In genomic region chr13:46051958-46052313, GRCh38 we compare ENCODE assay signal across 9 cellular contexts. TPM values are rescaled to one million over a fixed set of nuclear protein-coding genes. Genes with fewer than 3 reads are reported as not detected.
DNase-seq lines count a peak whose midpoint lies in the region; ATAC-seq and TF ChIP-seq lines count a peak whose summit lies in the region.
"Had no signal": no experiment of that assay in that cellular context is flagged by ENCODE, and none has a peak within 500 bp of the region (broad histone marks: within the 10 kb centered on the region; RNA-seq: fewer than 3 reads in every experiment).

No MANE protein-coding gene starts in this region.

- no peaks in the 10 kb centered on the region for H4K20me1 ChIP-seq in GM23248 (ENCODE audit: insufficient read depth)

- H2AFZ ChIP-seq in ACC112 (ENCODE audit: low read length, unreplicated experiment) (peak overlapping the region; percentile 40), GM23248 (peak overlapping the region; percentile 100)

- peak overlapping the region; percentile 84 for H3K4me3 ChIP-seq in ACC112 (ENCODE audit: low read depth, low read length)
- H3K4me3 ChIP-seq in GM23248 = peak overlapping the region; percentile 98
- peak overlapping the region; percentile 69 for H3K4me3 ChIP-seq in right cardiac atrium (ENCODE audit: low read length)
- H3K4me3 ChIP-seq in spleen = peak overlapping the region; percentile 50 to 74 (median 66)

- peaks cover 15% of the 10 kb centered on the region for H3K27me3 Mint-ChIP-seq in activated CD4-positive, alpha-beta memory T cell treated with anti-CD3 and anti-CD28 coated beads, Interleukin-2, amount 10 ng/mL, durations not matched to agents 7 days and 5 days

- WGBS in GM23248 (ENCODE audit: low coverage in 1 of 2, low lambda C conversion rate in 2 of 2, missing lambda C conversion rate in 2 of 2), 2 experiments = 1 to 2% methylated on average over 7 of the region's 7 CpGs
- under 1% methylated on average over 7 of the region's 7 CpGs for WGBS in right cardiac atrium
- WGBS in spleen, 5 donors = 0 to 2% (median 0%) methylated on average over 7 of the region's 7 CpGs

- in situ Hi-C loops in GM23248 (cut with MboI) = no loop called here

- peaks cover 11% of the 10 kb centered on the region for H3F3A ChIP-seq in GM23248 (ENCODE audit: insufficient read depth)

- intact Hi-C loops in right cardiac atrium (cut with DNase I) (no loop called here), spleen (cut with DNase I; ENCODE audit: low total_unique reads) (no loop called here)

- peak overlapping the region; percentile 92 for H3K4me3 Mint-ChIP-seq in activated CD4-positive, alpha-beta memory T cell treated with anti-CD3 and anti-CD28 coated beads, Interleukin-2, amount 10 ng/mL, durations not matched to agents 7 days and 5 days

- H3K4me1 ChIP-seq in ACC112 (ENCODE audit: control insufficient read depth, insufficient read depth, low read length, unreplicated experiment) (peaks cover 7% of the 10 kb centered on the region), GM23248 (ENCODE audit: insufficient read depth) (peaks cover 31% of the 10 kb centered on the region), right cardiac atrium (ENCODE audit: control insufficient read depth, insufficient read depth, low read length) (no peaks in the 10 kb centered on the region), spleen (peaks cover 16 to 61% (median 37%) of the 10 kb centered on the region in 6 donors)

- H3K27me3 ChIP-seq in ACC112 (ENCODE audit: insufficient read depth, low read length) (no peaks in the 10 kb centered on the region), GM23248 (replicated peaks; ENCODE audit: insufficient read depth) (no peaks in the 10 kb centered on the region), right cardiac atrium (ENCODE audit: control insufficient read depth, insufficient read depth) (no peaks in the 10 kb centered on the region), spleen (replicated peaks in 1 of 7) (no peaks in the 10 kb centered on the region)

- DNase-seq in GM23248 (no peak), right cardiac atrium (no peak), spleen (no peak), GM03348 (ENCODE audit: low spot score) (no peak), T1000 (lab: John Stamatoyannopoulos, UW) (no peak)
- no peak for DNase-seq in activated CD4-positive, alpha-beta memory T cell treated with anti-CD3 and anti-CD28 coated beads, Interleukin-2, amount 10 ng/mL, durations not matched to agents 7 days and 5 days

- peaks cover 45% of the 10 kb centered on the region for H3K4me1 Mint-ChIP-seq in activated CD4-positive, alpha-beta memory T cell treated with anti-CD3 and anti-CD28 coated beads, Interleukin-2, amount 10 ng/mL, durations not matched to agents 7 days and 5 days

- TF ChIP-seq CTCF in spleen (IDR thresholded peaks at IDR 0.05 in 8 of 11, conservative IDR thresholded peaks at IDR 0.05 in 3 of 11) = no peak

- peaks cover 56% of the 10 kb centered on the region for H3K79me2 ChIP-seq in ACC112 (ENCODE audit: control insufficient read depth, insufficient read depth, low read length, unreplicated experiment)
- peaks cover 55% of the 10 kb centered on the region for H3K79me2 ChIP-seq in GM23248 (ENCODE audit: insufficient read depth)

- POLR2A ChIA-PET in activated CD4-positive, alpha-beta memory T cell treated with anti-CD3 and anti-CD28 coated beads, Interleukin-2, amount 10 ng/mL, durations not matched to agents 7 days and 5 days (lab: Charles Lee) = interaction anchor here (0.6 to 2.5 kb wide), 19 partner anchors 10 to 587 kb away, joined by 3 to 11 read pairs (median 4); partner anchors contain the start of genes COG3 and LCP1

- no peaks in the 10 kb centered on the region for H3K9me2 ChIP-seq in GM23248 (ENCODE audit: insufficient read depth)

- CTCF ChIA-PET in activated CD4-positive, alpha-beta memory T cell treated with anti-CD3 and anti-CD28 coated beads, Interleukin-2, amount 10 ng/mL, durations not matched to agents 7 days and 5 days (lab: Charles Lee) = interaction anchor here (0.6 to 1.1 kb wide), 4 partner anchors 9 to 428 kb away, joined by 3 read pairs; no protein-coding TSS in a partner anchor

- H3K9me3 ChIP-seq in GM23248 (ENCODE audit: low read depth) (no peaks in the 10 kb centered on the region), right cardiac atrium (ENCODE audit: control insufficient read depth, low read length) (no peaks in the 10 kb centered on the region), spleen (no peaks in the 10 kb centered on the region)

- H3K27ac ChIP-seq in ACC112 (ENCODE audit: low read depth, low read length) (peak overlapping the region; percentile 72), GM23248 (peak overlapping the region; percentile 92), right cardiac atrium (ENCODE audit: low read length) (peak overlapping the region; percentile 59), spleen (peak overlapping the region; percentile 92 to 99 (median 98))

- H3K36me3 ChIP-seq in ACC112 (ENCODE audit: insufficient read depth, low read length) (no peaks in the 10 kb centered on the region), GM23248 (ENCODE audit: low read depth) (no peaks in the 10 kb centered on the region), spleen (no peaks in the 10 kb centered on the region)

- TF ChIP-seq POLR2A in spleen (IDR thresholded peaks at IDR 0.05) = no peak

- H3K9ac ChIP-seq in GM23248 = peak overlapping the region; percentile 97

- peak overlapping the region; percentile 98 for H3K4me2 ChIP-seq in GM23248 (ENCODE audit: unreplicated experiment)

- ATAC-seq in right cardiac atrium (peak; percentile 8 to 31), GM21576 (IDR thresholded peaks at IDR 0.05; ENCODE audit: unreplicated experiment) (no peak)

- H3K27ac Mint-ChIP-seq in activated CD4-positive, alpha-beta memory T cell treated with anti-CD3 and anti-CD28 coated beads, Interleukin-2, amount 10 ng/mL, durations not matched to agents 7 days and 5 days = peak overlapping the region; percentile 89

- H3K36me3 Mint-ChIP-seq in activated CD4-positive, alpha-beta memory T cell treated with anti-CD3 and anti-CD28 coated beads, Interleukin-2, amount 10 ng/mL, durations not matched to agents 7 days and 5 days (ENCODE audit: low read depth) = peaks cover 11% of the 10 kb centered on the region

- no peaks in the 10 kb centered on the region for H3K9me3 Mint-ChIP-seq in activated CD4-positive, alpha-beta memory T cell treated with anti-CD3 and anti-CD28 coated beads, Interleukin-2, amount 10 ng/mL, durations not matched to agents 7 days and 5 days

RNA-seq across cellular contexts. Expression of gene ZC3H13, which starts 0.6 kb away (rescaled TPM):
- 8.6 and 15.6 TPM in 2 replicates for total RNA-seq in GM23248 (2014; rRNA removed; shearing (Covaris generic))
- polyA plus RNA-seq in GM23248 (2016; fragmentation: Nextera tagmentation; extraction: Ambion mirVana) = 50.7 and 53.4 TPM in 2 replicates
- 10 to 100 TPM; 34.1 to 37.7 TPM for total RNA-seq in activated CD4-positive, alpha-beta memory T cell treated with anti-CD3 and anti-CD28 coated beads, Interleukin-2, amount 10 ng/mL, durations not matched to agents 7 days and 5 days
- total RNA-seq in right cardiac atrium = 10 to 100 TPM; 33.8 to 42.0 (median 35.1) TPM
- 14.2 TPM for polyA plus RNA-seq in right cardiac atrium
- 10 to 100 TPM; 30.0 to 61.2 (median 43.3) TPM for total RNA-seq in spleen
- 10 to 100 TPM in 1 of 3 donors, 1 to 10 TPM in 2; 7.9 to 10.8 (median 8.7) TPM for polyA plus RNA-seq in spleen

RNA-seq across cellular contexts. Expression of gene CPB2, which starts 52.9 kb away (rescaled TPM):
- not detected in 2 replicates for total RNA-seq in GM23248 (2014; rRNA removed; shearing (Covaris generic))
- 0.11 TPM in 1 of 2 replicates, not detected in the other for polyA plus RNA-seq in GM23248 (2016; fragmentation: Nextera tagmentation; extraction: Ambion mirVana)
- not detected for total RNA-seq in activated CD4-positive, alpha-beta memory T cell treated with anti-CD3 and anti-CD28 coated beads, Interleukin-2, amount 10 ng/mL, durations not matched to agents 7 days and 5 days
- total RNA-seq in right cardiac atrium = not detected
- not detected for polyA plus RNA-seq in right cardiac atrium
- not detected for total RNA-seq in spleen
- polyA plus RNA-seq in spleen = not detected
- total RNA-seq: pulmonary artery endothelial cell had no signal
